Comparison of ENCODE assay signal across 17 cellular contexts in genomic region chr1:96840396-96840795, GRCh38.
DNase-seq lines count a peak whose midpoint lies in the region; ATAC-seq and TF ChIP-seq lines count a peak whose summit lies in the region.
"Had no signal": no experiment of that assay in that cellular context is flagged by ENCODE, and none has a peak within 500 bp of the region (broad histone marks: within the 10 kb centered on the region; RNA-seq: fewer than 3 reads in every experiment).

No MANE protein-coding gene starts in this region.

- peak; percentile 32 for DNase-seq in EH (ENCODE audit: low read depth)
- DNase-seq in astrocyte of the hippocampus (ENCODE audit: low read depth, low spot score), result peak; percentile 12
- DNase-seq in foreskin fibroblast, result peak; percentile 36 to 42
- no peak for DNase-seq in coronary artery (ENCODE audit: low spot score)
- no peak for DNase-seq in left ventricle myocardium superior
- no peak for DNase-seq in gastrocnemius medialis
- DNase-seq: C1 segment of cervical spinal cord; CD4-positive, CD25-positive, alpha-beta regulatory T cell; CD8-positive, alpha-beta memory T cell; COR-L47; DMS 273 treated with DMSO at 0.1 percent for 48 hours; DMS53; DND-41; GM23248; KG1 had no signal

- in situ Hi-C loops in gastrocnemius medialis (cut with MboI; ENCODE audit: low sequenced_read_pairs in 4 of 4), result no loop called here

- H3K4me3 ChIP-seq in foreskin fibroblast (ENCODE audit: low read depth in 1 of 2, low read length in 2 of 2), result no peak overlapping the region
- no peak overlapping the region for H3K4me3 ChIP-seq in coronary artery
- H3K4me3 ChIP-seq in gastrocnemius medialis, result no peak overlapping the region
- H3K4me3 ChIP-seq: GM23248, HAP-1 had no signal

- H3K9me3 ChIP-seq in gastrocnemius medialis, result no peaks in the 10 kb centered on the region
- H3K9me3 ChIP-seq: HAP-1 had no signal

- ATAC-seq in left ventricle myocardium superior (no peak), gastrocnemius medialis (no peak), HG02642 (IDR thresholded peaks at IDR 0.05; ENCODE audit: poor library complexity, unreplicated experiment) (no peak)

- no peaks in the 10 kb centered on the region for H3K4me1 ChIP-seq in gastrocnemius medialis
- H3K4me1 ChIP-seq: HAP-1 had no signal

- TF ChIP-seq POLR2A in gastrocnemius medialis (IDR thresholded peaks at IDR 0.05), result no peak

- H3K27me3 ChIP-seq in gastrocnemius medialis, result no peaks in the 10 kb centered on the region

- TF ChIP-seq CTCF in foreskin fibroblast (IDR thresholded peaks at IDR 0.05; ENCODE audit: low read depth, low read length), result no peak
- no peak for TF ChIP-seq CTCF in coronary artery (IDR thresholded peaks at IDR 0.05)
- no peak for TF ChIP-seq CTCF in gastrocnemius medialis (IDR thresholded peaks at IDR 0.05 in 4 of 5, conservative IDR thresholded peaks at IDR 0.05 in 1 of 5)

- H3K36me3 ChIP-seq in gastrocnemius medialis, result no peaks in the 10 kb centered on the region
- H3K36me3 ChIP-seq: HAP-1 had no signal

- intact Hi-C loops in left ventricle myocardium superior (cut with micrococcal nuclease) (no loop called here), gastrocnemius medialis (cut with DNase I; ENCODE audit: low total_unique reads) (no loop called here)

- H3K27ac ChIP-seq in coronary artery (no peak overlapping the region), gastrocnemius medialis (no peak overlapping the region)
- H3K27ac ChIP-seq: GM23248 had no signal

Comparison
In these comparisons a context has a peak if more than half of its experiments do, and no peak if none do; other contexts are left out.
1. DNase-seq: peak in EH (single experiment), astrocyte of the hippocampus (single experiment) and foreskin fibroblast (2 of 2); none in coronary artery (single experiment), left ventricle myocardium superior (single experiment) and gastrocnemius medialis (0 of 2).